Comparison of ENCODE assay signal across 24 cellular contexts in the genomic region with DNA sequence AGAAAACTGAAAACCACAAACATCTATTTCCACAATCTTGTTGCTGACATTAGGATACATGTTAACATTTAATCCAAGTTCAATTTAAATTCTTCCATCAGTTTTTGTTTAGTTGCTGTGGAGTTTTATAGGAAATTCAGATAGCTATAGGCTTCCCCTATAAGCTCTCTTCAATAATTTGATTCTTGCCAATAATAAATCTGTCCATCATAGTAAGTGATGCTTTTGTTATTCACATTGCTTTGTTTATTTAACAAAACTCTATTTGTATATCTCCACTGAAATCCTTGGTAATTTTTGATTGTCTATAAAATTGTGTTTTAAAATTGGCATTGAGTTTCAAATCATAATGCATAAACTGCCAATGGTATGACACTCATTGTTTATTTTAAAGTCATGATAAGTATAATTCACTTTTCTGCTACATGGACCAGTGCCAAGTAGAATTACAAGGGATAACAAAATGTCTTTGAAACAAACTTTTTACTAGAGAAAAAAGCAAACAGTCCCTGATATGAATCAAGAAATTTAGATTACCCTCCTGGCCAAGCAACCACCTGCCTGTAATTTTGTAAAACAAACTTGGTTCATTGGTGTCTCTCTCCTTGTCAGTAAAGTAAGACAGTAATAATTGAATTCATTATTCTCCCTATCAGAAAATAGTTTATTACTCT.
A peak's percentile ranks its signal among the peaks of the same experiment; 100 is the strongest.
DNase-seq lines count a peak whose midpoint lies in the region; ATAC-seq and TF ChIP-seq lines count a peak whose summit lies in the region.
"Had no signal": no experiment of that assay in that cellular context is flagged by ENCODE, and none has a peak within 500 bp of the region (broad histone marks: within the 10 kb centered on the region; RNA-seq: fewer than 3 reads in every experiment).

No MANE protein-coding gene starts in this region.

- no peaks in the 10 kb centered on the region for H3K27me3 Mint-ChIP-seq in CD4-positive, alpha-beta T cell

- no peak overlapping the region for H3K4me3 Mint-ChIP-seq in CD4-positive, alpha-beta T cell
- H3K4me3 Mint-ChIP-seq: CD8-positive, alpha-beta T cell had no signal

- DNase-seq in COR-L47 (lab: John Stamatoyannopoulos, UW) (peak; percentile 22), LNCaP clone FGC (ENCODE audit: low read depth) (peak; percentile 89), NCI-H748 (lab: John Stamatoyannopoulos, UW; ENCODE audit: unreplicated experiment) (peak; percentile 61), choroid plexus epithelial cell (ENCODE audit: low read depth) (peak; percentile 5), right cardiac atrium (no peak), left cardiac atrium (no peak)
- DNase-seq in CD4-positive, alpha-beta T cell = no peak
- DNase-seq: C1 segment of cervical spinal cord; CD8-positive, alpha-beta T cell; DMS 273 treated with DMSO at 0.1 percent for 48 hours; DMS79; EL; GDM1; HCEC 1CT; Karpas-422; NCI-H1092 treated with DMSO at 0.1 percent for 48 hours; NCI-H187; NCI-H2081 treated with DMSO at 0.1 percent for 48 hours; NCI-H524; Peyer's patch; SHP77 treated with DMSO at 0.1 percent for 48 hours had no signal

- H3K27me3 ChIP-seq in CD4-positive, alpha-beta T cell (ENCODE audit: control insufficient read depth, insufficient read depth, low read length) = no peaks in the 10 kb centered on the region
- H3K27me3 ChIP-seq in right cardiac atrium (ENCODE audit: control insufficient read depth, insufficient read depth) = no peaks in the 10 kb centered on the region
- H3K27me3 ChIP-seq: Peyer's patch had no signal

- H3K4me1 ChIP-seq in right cardiac atrium (ENCODE audit: control insufficient read depth, insufficient read depth, low read length) = no peaks in the 10 kb centered on the region
- H3K4me1 ChIP-seq: Peyer's patch had no signal

- H3K36me3 Mint-ChIP-seq in CD4-positive, alpha-beta T cell (ENCODE audit: low read depth) = no peaks in the 10 kb centered on the region
- H3K36me3 Mint-ChIP-seq: CD8-positive, alpha-beta T cell had no signal

- no peak overlapping the region for H3K4me3 ChIP-seq in LNCaP clone FGC (ENCODE audit: low read depth, low read length)
- H3K4me3 ChIP-seq in choroid plexus epithelial cell (ENCODE audit: low read depth, low read length) = no peak overlapping the region
- no peak overlapping the region for H3K4me3 ChIP-seq in right cardiac atrium (ENCODE audit: low read length)
- H3K4me3 ChIP-seq: GM12878, Peyer's patch, SK-N-MC had no signal

- no peak overlapping the region for H3K27ac Mint-ChIP-seq in CD4-positive, alpha-beta T cell
- H3K27ac Mint-ChIP-seq: CD8-positive, alpha-beta T cell had no signal

- TF ChIP-seq CTCF in LNCaP clone FGC (IDR thresholded peaks at IDR 0.05; ENCODE audit: control insufficient read depth, extremely low read depth, insufficient read depth) (no peak), choroid plexus epithelial cell (conservative IDR thresholded peaks at IDR 0.05; ENCODE audit: low read depth, low read length) (no peak)
- no peak for TF ChIP-seq CTCF in CD4-positive, alpha-beta T cell (IDR thresholded peaks at IDR 0.05)

- H3K9me3 Mint-ChIP-seq in CD4-positive, alpha-beta T cell = no peaks in the 10 kb centered on the region

- POLR2A ChIA-PET in CD4-positive, alpha-beta T cell (lab: Charles Lee) = no interaction called here

- no peaks in the 10 kb centered on the region for H3K9me3 ChIP-seq in CD4-positive, alpha-beta T cell (ENCODE audit: control insufficient read depth, low read length)
- no peaks in the 10 kb centered on the region for H3K9me3 ChIP-seq in right cardiac atrium (ENCODE audit: control insufficient read depth, low read length)
- H3K9me3 ChIP-seq: Peyer's patch had no signal

- no peaks in the 10 kb centered on the region for H3K4me1 Mint-ChIP-seq in CD4-positive, alpha-beta T cell (ENCODE audit: low read depth)

- CTCF ChIA-PET in CD4-positive, alpha-beta T cell (lab: Charles Lee) = no interaction called here

- H3K27ac ChIP-seq in CD4-positive, alpha-beta T cell (ENCODE audit: low read depth, low read length) = no peak overlapping the region
- no peak overlapping the region for H3K27ac ChIP-seq in right cardiac atrium (ENCODE audit: low read length)
- H3K27ac ChIP-seq: HL-60, Peyer's patch, SK-N-MC had no signal

- intact Hi-C loops in CD4-positive, alpha-beta T cell (cut with DNase I, micrococcal nuclease) = no loop called here
- intact Hi-C loops in right cardiac atrium (cut with DNase I) (no loop called here), left cardiac atrium (cut with DNase I) (no loop called here)

- ATAC-seq in CD4-positive, alpha-beta T cell (ENCODE audit: poor library complexity) = no peak
- ATAC-seq in right cardiac atrium (no peak), left cardiac atrium (no peak)
- ATAC-seq: CD8-positive, alpha-beta T cell; GM12878 had no signal

Comparison
In these comparisons a context has a peak if more than half of its experiments do, and no peak if none do; other contexts are left out.
1. DNase-seq: peak in COR-L47 (single experiment), LNCaP clone FGC (single experiment), NCI-H748 (single experiment) and choroid plexus epithelial cell (single experiment); none in CD4-positive, alpha-beta T cell (0 of 10), right cardiac atrium (0 of 3) and left cardiac atrium (single experiment).